ENCODE assay signal across 1 cellular context in the genomic region with DNA sequence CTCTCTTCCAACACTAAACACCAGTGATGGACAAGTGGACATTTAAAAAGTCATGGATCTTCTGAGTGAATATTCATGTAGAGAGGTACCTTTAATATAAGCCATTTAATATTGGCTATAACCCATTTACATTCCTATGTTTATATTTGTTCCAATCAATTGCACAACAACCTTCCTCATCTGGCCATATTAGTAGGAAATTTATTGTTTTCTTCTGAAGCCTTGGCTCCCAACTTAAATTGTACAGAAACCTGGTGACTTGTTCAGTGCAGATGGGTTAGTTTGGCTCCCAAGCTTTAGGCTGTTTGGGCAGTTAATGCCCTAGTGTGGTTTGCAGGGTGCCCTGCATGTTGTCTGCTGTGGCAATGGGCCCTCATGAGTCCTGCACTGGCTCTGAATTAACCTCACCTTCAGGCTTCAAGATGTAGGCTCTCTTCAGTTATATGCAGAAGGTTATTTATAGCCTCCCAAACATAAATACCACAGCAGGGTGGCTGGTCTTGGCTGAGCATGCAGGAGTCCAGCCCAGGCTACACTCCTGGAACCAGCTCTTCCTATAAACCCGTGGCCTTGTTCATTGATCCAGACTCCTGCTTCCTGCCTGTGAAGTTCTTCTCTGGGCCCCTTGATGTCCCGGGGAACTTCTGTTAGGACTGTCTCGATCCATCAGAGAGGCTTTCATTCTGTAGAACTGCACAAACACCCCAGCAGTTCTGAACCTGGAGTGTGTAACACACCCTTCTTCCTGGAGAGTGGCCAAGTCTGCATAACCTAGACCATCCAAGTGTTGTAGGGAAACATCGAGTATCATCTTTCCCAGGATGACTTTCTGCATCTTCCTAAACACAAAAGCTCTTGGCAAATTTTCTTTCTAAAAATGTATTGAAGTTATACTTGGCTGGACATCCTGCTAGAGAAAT.
TF ChIP-seq lines count a peak whose summit lies in the region.

No MANE protein-coding gene starts in this region.

TF ChIP-seq in Ishikawa, 13 proteins besides CTCF, POLR2A, EP300 and RAD21 (continued from another document):
- TF ChIP-seq EGR1 (IDR thresholded peaks at IDR 0.05) (no peak), NFIC (IDR thresholded peaks at IDR 0.05) (peak; percentile 70; the same call in 1 of the 2 replicates), CREB1 (IDR thresholded peaks at IDR 0.05; ENCODE audit: low read depth) (no peak), FOXM1 (IDR thresholded peaks at IDR 0.05; ENCODE audit: borderline replicate concordance, low read depth) (no peak), YY1 (IDR thresholded peaks at IDR 0.05; ENCODE audit: low read depth) (no peak), TCF12 (IDR thresholded peaks at IDR 0.05; ENCODE audit: low read depth) (no peak)
- TF ChIP-seq, protein P1, sequence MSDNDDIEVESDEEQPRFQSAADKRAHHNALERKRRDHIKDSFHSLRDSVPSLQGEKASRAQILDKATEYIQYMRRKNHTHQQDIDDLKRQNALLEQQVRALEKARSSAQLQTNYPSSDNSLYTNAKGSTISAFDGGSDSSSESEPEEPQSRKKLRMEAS (IDR thresholded peaks at IDR 0.05): 0 out of 2 replicates have a peak, but pooled peaks have one; percentile 14
